Comparison of ENCODE assay signal across 22 cellular contexts in genomic region chr22:33426451-33426850, GRCh38.
"Had no signal": no experiment of that assay in that cellular context is flagged by ENCODE, and none has a peak within 500 bp of the region (broad histone marks: within the 10 kb centered on the region; RNA-seq: fewer than 3 reads in every experiment).

No MANE protein-coding gene starts in this region.

- H3K4me3 ChIP-seq: gastrocnemius medialis, lung, ovary, psoas muscle, sigmoid colon, stomach, tibial artery had no signal

- H3K27ac ChIP-seq: gastrocnemius medialis, ovary, psoas muscle, sigmoid colon, stomach, tibial artery had no signal

- H3K9me3 ChIP-seq: gastrocnemius medialis, ovary, psoas muscle, sigmoid colon, stomach, tibial artery had no signal

- DNase-seq: cortex of kidney; effector memory CD8-positive, alpha-beta T cell; erythroblast; foreskin fibroblast; gastrocnemius medialis; head of caudate nucleus; natural killer cell; occipital lobe; ovary; posterior cingulate gyrus; psoas muscle; right cardiac atrium; sigmoid colon; stimulated activated CD4-positive, alpha-beta T cell treated with anti-CD3 and anti-CD28 coated beads, Interleukin-2, amount 100 ng/mL, for 24 hours; stimulated activated CD4-positive, alpha-beta T cell treated with anti-CD3 and anti-CD28 coated beads, Interleukin-4, amount 100 ng/mL, for 24 hours; stimulated activated naive CD4-positive, alpha-beta T cell treated with Interleukin-2 at 50 U/mL for 16 hours; stomach; tibial artery had no signal

- ATAC-seq: effector memory CD8-positive, alpha-beta T cell; gastrocnemius medialis; natural killer cell; psoas muscle; right cardiac atrium; stimulated activated effector memory CD8-positive, alpha-beta T cell treated with anti-CD3 and anti-CD28 coated beads, Interleukin-12 subunit alpha, Interleukin-12 subunit beta, amount 100 ng/mL, for 72 hours had no signal

- H3K27me3 ChIP-seq: gastrocnemius medialis, ovary, sigmoid colon, stomach, tibial artery had no signal

- H3K36me3 ChIP-seq: ovary had no signal

- H3K4me1 ChIP-seq: psoas muscle, sigmoid colon, tibial artery had no signal

- FAIRE-seq: endometrium, keratinocyte had no signal
